Comparison of ENCODE assay signal across 18 cellular contexts in genomic region chr6:170072246-170072645, GRCh38.
DNase-seq lines count a peak whose midpoint lies in the region; ATAC-seq, FAIRE-seq and TF ChIP-seq lines count a peak whose summit lies in the region.
"Had no signal": no experiment of that assay in that cellular context is flagged by ENCODE, and none has a peak within 500 bp of the region (broad histone marks: within the 10 kb centered on the region; RNA-seq: fewer than 3 reads in every experiment).

No MANE protein-coding gene starts in this region.

- H3K4me2 ChIP-seq in HepG2 (ENCODE audit: low read depth, low read length) (no peak overlapping the region), trophoblast cell (ENCODE audit: low read length) (no peak overlapping the region)
- H3K4me2 ChIP-seq: GM23338 had no signal

- H3K4me3 Mint-ChIP-seq in natural killer cell treated with Interleukin-12 subunit alpha and Interleukin-12 subunit beta and Interleukin-15 and Interleukin-18, amount 100 ng/mL, for 72 hours, result no peak overlapping the region
- no peak overlapping the region for H3K4me3 Mint-ChIP-seq in natural killer cell
- H3K4me3 Mint-ChIP-seq: CD4-positive, alpha-beta T cell; GM23338; HFFc6 had no signal

- H3K9me3 Mint-ChIP-seq in natural killer cell treated with Interleukin-12 subunit alpha and Interleukin-12 subunit beta and Interleukin-15 and Interleukin-18, amount 100 ng/mL, for 72 hours, result peaks cover 3% of the 10 kb centered on the region
- peaks cover 5 to 11% of the 10 kb centered on the region in 2 donors for H3K9me3 Mint-ChIP-seq in natural killer cell

- no peak for ATAC-seq in natural killer cell treated with Interleukin-12 subunit alpha and Interleukin-12 subunit beta and Interleukin-15 and Interleukin-18, amount 100 ng/mL, for 72 hours
- ATAC-seq in natural killer cell (no peak), HepG2 (no peak)
- ATAC-seq: GM23338, HCT116 had no signal

- intact Hi-C loops in natural killer cell (cut with micrococcal nuclease) (no loop called here), HepG2 (cut with micrococcal nuclease; ENCODE audit: unreplicated experiment) (no loop called here)

- H3K27ac ChIP-seq in HepG2 (ENCODE audit: extremely low read length, insufficient read depth, low read length) (no peak overlapping the region), trophoblast cell (ENCODE audit: low read depth, low read length) (no peak overlapping the region)
- H3K27ac ChIP-seq: C4-2B had no signal

- H3K79me1 ChIP-seq in trophoblast cell (ENCODE audit: low read length), result no peaks in the 10 kb centered on the region

- TF ChIP-seq POLR2A in HepG2 (IDR thresholded peaks at IDR 0.05; ENCODE audit: insufficient read depth in 1 of 2, low read depth in 2 of 2, low read length in 2 of 2), result no peak

- FAIRE-seq in bronchial epithelial cell (lab: Jason Lieb, UNC) (peak; percentile 55), HepG2 (lab: Jason Lieb, UNC) (no peak)
- FAIRE-seq: A204.1, H54 had no signal

- TF ChIP-seq RAD21 in HepG2 (CRISPR knock-in tag; IDR thresholded peaks at IDR 0.05), result no peak

- no peak overlapping the region for H3K9ac ChIP-seq in HepG2 (ENCODE audit: insufficient read depth, low read depth, low read length)
- no peak overlapping the region for H3K9ac ChIP-seq in trophoblast cell (ENCODE audit: low read length)

- WGBS in HepG2 (ENCODE audit: low lambda C conversion rate), result 11% methylated on average over 11 of the region's 11 CpGs
- no CpG with 5 or more reads among the region's 11 CpGs for WGBS in trophoblast cell (ENCODE audit: extremely low coverage, insufficient coverage, insufficient read length)

- H3K79me2 ChIP-seq in HepG2 (ENCODE audit: insufficient read depth, low read length) (no peaks in the 10 kb centered on the region), trophoblast cell (ENCODE audit: control insufficient read depth, insufficient read depth, low read length, poor library complexity) (no peaks in the 10 kb centered on the region)

- in situ Hi-C loops in HepG2 (cut with HindIII; ENCODE audit: extremely low pct_ligation_motif_present, low pct_unique_long_range_greater_than_20kb), result no loop called here
- in situ Hi-C loops in HAP-1 (cut with MboI; ENCODE audit: low sequenced_read_pairs), result no loop called here

- H2BK12ac ChIP-seq in trophoblast cell (ENCODE audit: low read length), result no peak overlapping the region

- no peak overlapping the region for H3K23ac ChIP-seq in trophoblast cell (ENCODE audit: low read length)

- no peaks in the 10 kb centered on the region for H4K20me1 ChIP-seq in HepG2 (ENCODE audit: insufficient read depth, low read length)

- no peak overlapping the region for H2BK5ac ChIP-seq in trophoblast cell (ENCODE audit: low read depth, low read length, poor library complexity)

- no peak overlapping the region for H3K4ac ChIP-seq in trophoblast cell (ENCODE audit: low read depth, low read length)

- TF ChIP-seq CTCF in natural killer cell (IDR thresholded peaks at IDR 0.05) (no peak), bronchial epithelial cell (IDR thresholded peaks at IDR 0.05; ENCODE audit: insufficient read depth, low read length, severe bottlenecking) (no peak), HepG2 (CRISPR knock-in tag; IDR thresholded peaks at IDR 0.05) (no peak)

- no peaks in the 10 kb centered on the region for H3K36me3 ChIP-seq in bronchial epithelial cell (ENCODE audit: control insufficient read depth, insufficient read depth, low read length)
- H3K36me3 ChIP-seq in HepG2 (replicated peaks in 1 of 2; ENCODE audit: control insufficient read depth in 1 of 2, insufficient read depth in 2 of 2, low read length in 2 of 2), result no peaks in the 10 kb centered on the region
- H3K36me3 ChIP-seq in trophoblast cell (ENCODE audit: control insufficient read depth in 1 of 2, insufficient read depth in 2 of 2, low read length in 2 of 2), result no peaks in the 10 kb centered on the region
- H3K36me3 ChIP-seq in HAP-1 (replicated peaks), result no peaks in the 10 kb centered on the region

- no peak overlapping the region for H4K8ac ChIP-seq in trophoblast cell (ENCODE audit: low read depth, low read length)

- H3K4me3 ChIP-seq in bronchial epithelial cell (ENCODE audit: low read depth, low read length) (no peak overlapping the region), HepG2 (replicated peaks in 1 of 3; ENCODE audit: insufficient read depth in 1 of 3, low read depth in 2 of 3, low read length in 3 of 3) (no peak overlapping the region), trophoblast cell (ENCODE audit: low read depth, low read length) (no peak overlapping the region), HAP-1 (no peak overlapping the region)
- H3K4me3 ChIP-seq: GM23338 had no signal

- no peaks in the 10 kb centered on the region for H3K4me1 ChIP-seq in HepG2 (ENCODE audit: insufficient read depth, low read length)
- no peaks in the 10 kb centered on the region for H3K4me1 ChIP-seq in trophoblast cell (ENCODE audit: control insufficient read depth in 1 of 2, insufficient read depth in 2 of 2, low read length in 2 of 2)
- H3K4me1 ChIP-seq in HAP-1, result no peaks in the 10 kb centered on the region

- H3K4me1 Mint-ChIP-seq in natural killer cell treated with Interleukin-12 subunit alpha and Interleukin-12 subunit beta and Interleukin-15 and Interleukin-18, amount 100 ng/mL, for 72 hours (ENCODE audit: low read depth in 2 of 2), result peaks cover 2 to 5% of the 10 kb centered on the region in 2 donors
- peaks cover 0 to 9% of the 10 kb centered on the region in 2 donors for H3K4me1 Mint-ChIP-seq in natural killer cell
- H3K4me1 Mint-ChIP-seq: GM23338 had no signal

- no peak overlapping the region for H3K14ac ChIP-seq in trophoblast cell (ENCODE audit: low read length)

- TF ChIP-seq EP300 in HepG2 (IDR thresholded peaks at IDR 0.05; ENCODE audit: low read depth in 2 of 2, low read length in 2 of 2) (no peak), HepG2 (CRISPR knock-in tag; IDR thresholded peaks at IDR 0.05; ENCODE audit: borderline replicate concordance) (no peak)

- no peak overlapping the region for H3K27ac Mint-ChIP-seq in natural killer cell treated with Interleukin-12 subunit alpha and Interleukin-12 subunit beta and Interleukin-15 and Interleukin-18, amount 100 ng/mL, for 72 hours
- H3K27ac Mint-ChIP-seq in natural killer cell, result no peak overlapping the region
- H3K27ac Mint-ChIP-seq: CD4-positive, alpha-beta T cell; GM23338; HFFc6 had no signal

- H3K9me3 ChIP-seq in HepG2 (ENCODE audit: low read length), result peaks cover 6% of the 10 kb centered on the region; the same call in 1 of the 2 replicates
- H3K9me3 ChIP-seq in trophoblast cell (ENCODE audit: insufficient read depth, low read depth, low read length), result peaks cover 14% of the 10 kb centered on the region
- H3K9me3 ChIP-seq in HAP-1, result no peaks in the 10 kb centered on the region

- H3K36me3 Mint-ChIP-seq in natural killer cell treated with Interleukin-12 subunit alpha and Interleukin-12 subunit beta and Interleukin-15 and Interleukin-18, amount 100 ng/mL, for 72 hours, result peaks cover 10% of the 10 kb centered on the region
- H3K36me3 Mint-ChIP-seq in natural killer cell, result peaks cover 15% of the 10 kb centered on the region

- no peak overlapping the region for H4K91ac ChIP-seq in trophoblast cell (ENCODE audit: low read depth, low read length)

- no peaks in the 10 kb centered on the region for H3K27me3 ChIP-seq in bronchial epithelial cell (ENCODE audit: control insufficient read depth, insufficient read depth, low read length)
- peaks cover 11 to 40% of the 10 kb centered on the region in 2 experiments; a peak in 4 of 5 replicates for H3K27me3 ChIP-seq in HepG2 (ENCODE audit: control insufficient read depth in 1 of 2, insufficient read depth in 2 of 2, low read length in 2 of 2)
- H3K27me3 ChIP-seq in trophoblast cell (ENCODE audit: insufficient read depth, low read length), result no peaks in the 10 kb centered on the region
- H3K27me3 ChIP-seq in HAP-1 (ENCODE audit: low read depth), result no peaks in the 10 kb centered on the region

- CTCF ChIA-PET in HepG2 (lab: Yijun Ruan, JAX; ENCODE audit: low intra/inter-chr PET ratio, low total read pairs), result no interaction called here

- no peak overlapping the region for H2AK5ac ChIP-seq in trophoblast cell (ENCODE audit: low read length)

- H4K12ac ChIP-seq in trophoblast cell (ENCODE audit: low read depth, low read length), result no peak overlapping the region

- H3K18ac ChIP-seq in trophoblast cell (ENCODE audit: low read length), result no peak overlapping the region

- peaks cover 12 to 34% of the 10 kb centered on the region in 2 donors for H3K27me3 Mint-ChIP-seq in natural killer cell treated with Interleukin-12 subunit alpha and Interleukin-12 subunit beta and Interleukin-15 and Interleukin-18, amount 100 ng/mL, for 72 hours
- peaks cover 16 to 31% of the 10 kb centered on the region in 2 donors for H3K27me3 Mint-ChIP-seq in natural killer cell (ENCODE audit: low read depth in 2 of 2)

- H2AFZ ChIP-seq in HepG2 (ENCODE audit: low read length), result no peak overlapping the region
- H2AFZ ChIP-seq in trophoblast cell (ENCODE audit: insufficient read depth, low read length, poor library complexity), result no peak overlapping the region
- H2AFZ ChIP-seq: GM23338 had no signal

- no peak overlapping the region for H2BK120ac ChIP-seq in trophoblast cell (ENCODE audit: insufficient read depth, low read length, poor library complexity)

- no TSS peak for BruUV-seq in HepG2 (replicated peaks; lab: Mats Ljungman, UMichigan)

- POLR2A ChIA-PET in HepG2 (lab: Yijun Ruan, JAX), result no interaction called here

- peak; percentile 47 for DNase-seq in natural killer cell treated with Interleukin-12 subunit alpha and Interleukin-12 subunit beta and Interleukin-15 and Interleukin-18, amount 100 ng/mL, for 72 hours (ENCODE audit: low spot score)
- DNase-seq in natural killer cell (no peak), bronchial epithelial cell (ENCODE audit: low read depth) (no peak), HepG2 (ENCODE audit: low spot score) (no peak), NCI-H2107 (lab: John Stamatoyannopoulos, UW) (no peak), trophoblast cell (no peak), HAP-1 (ENCODE audit: low spot score in 2 of 2) (no peak)
- DNase-seq: AML-193; Calu3; CD4-positive, alpha-beta T cell; DMS79 treated with DMSO at 0.1 percent for 48 hours; GF-D8; HFFc6 had no signal
